ENCODE assay signal across 8 cellular contexts in the genomic region with DNA sequence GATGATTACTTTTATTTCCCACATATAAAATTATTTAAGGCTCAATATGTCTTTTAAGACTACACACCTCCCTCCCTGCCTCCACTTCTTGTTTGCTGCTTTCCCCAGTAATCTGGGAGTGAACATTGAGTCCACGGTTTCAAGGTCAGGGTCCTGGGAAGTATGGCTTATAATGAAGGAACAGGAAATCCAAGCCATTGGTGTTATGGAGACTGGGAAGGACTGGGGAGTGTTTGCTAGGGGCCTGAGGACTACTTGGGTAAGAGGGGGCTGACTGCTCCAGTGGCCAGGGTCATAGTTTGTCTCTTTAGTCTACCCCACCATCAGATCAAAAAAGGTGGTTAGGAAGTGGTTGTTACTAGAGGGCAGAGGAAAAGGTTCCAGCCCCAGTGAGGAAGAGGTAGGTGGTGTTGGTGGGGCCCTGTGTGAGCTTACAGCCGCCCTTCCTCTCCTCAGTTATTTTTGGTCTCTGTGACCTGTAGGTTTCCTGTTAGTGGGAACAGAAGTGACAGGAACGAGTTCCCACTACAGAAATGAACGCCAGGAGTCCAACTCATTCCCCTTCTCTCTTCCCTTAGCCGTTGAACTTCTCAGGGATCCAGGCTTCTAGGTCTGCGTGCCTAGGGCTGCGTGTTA. TPM values are rescaled to one million over a fixed set of nuclear protein-coding genes. Genes with fewer than 3 reads are reported as not detected.
DNase-seq lines count a peak whose midpoint lies in the region; ATAC-seq, FAIRE-seq and TF ChIP-seq lines count a peak whose summit lies in the region.

No MANE protein-coding gene starts in this region.

- 4 to 10% (median 6%) methylated on average over 7 of the region's 7 CpGs for WGBS in adrenal gland, 4 donors

- peaks cover 2% of the 10 kb centered on the region for H3K9me1 ChIP-seq in keratinocyte (ENCODE audit: control insufficient read depth, extremely low read depth, insufficient read depth, low read length)

- H3K4me1 ChIP-seq in adrenal gland (replicated peaks in 1 of 2): peaks cover 8 to 14% of the 10 kb centered on the region in 2 donors
- peaks cover 10% of the 10 kb centered on the region for H3K4me1 ChIP-seq in keratinocyte (ENCODE audit: control insufficient read depth, extremely low read depth, insufficient read depth, low read length)

- DNase-seq in adrenal gland: no peak
- no peak for DNase-seq in keratinocyte (ENCODE audit: low read depth, low spot score)
- peak; percentile 42 for DNase-seq in stimulated activated naive CD4-positive, alpha-beta T cell treated with Interleukin-2 at 50 U/mL for 16 hours (lab: John Stamatoyannopoulos, UW)
- DNase-seq in NCI-H1105 treated with DMSO at 0.1 percent for 48 hours (lab: John Stamatoyannopoulos, UW): no peak

- H4K20me1 ChIP-seq in keratinocyte (ENCODE audit: control insufficient read depth, extremely low read depth, insufficient read depth, low read length): no peaks in the 10 kb centered on the region

- intact Hi-C loops in adrenal gland (cut with DNase I): no loop called here

- H3K4me3 ChIP-seq in adrenal gland: peak overlapping the region in 3 of 4 donors; percentile 3 to 68 (median 39)
- H3K4me3 ChIP-seq in keratinocyte (ENCODE audit: control insufficient read depth in 2 of 3, extremely low read depth in 1 of 3, insufficient read depth in 2 of 3, low read depth in 1 of 3, low read length in 3 of 3): peak overlapping the region; percentile 77 to 97 (median 85)

- peak overlapping the region; percentile 73 for H3K9ac ChIP-seq in keratinocyte (ENCODE audit: control insufficient read depth, extremely low read depth, insufficient read depth, low read length)

- H3K27me3 ChIP-seq in adrenal gland (no peaks in the 10 kb centered on the region), keratinocyte (ENCODE audit: control insufficient read depth, extremely low read depth, insufficient read depth, low read length) (no peaks in the 10 kb centered on the region)

- ATAC-seq in GM19395 (IDR thresholded peaks at IDR 0.05; ENCODE audit: unreplicated experiment) (peak; percentile 10), HG03442 (IDR thresholded peaks at IDR 0.05; ENCODE audit: unreplicated experiment) (peak; percentile 4), GM21360 (IDR thresholded peaks at IDR 0.05; ENCODE audit: unreplicated experiment) (no peak), HG02623 (IDR thresholded peaks at IDR 0.05; ENCODE audit: unreplicated experiment) (no peak)

- dilution Hi-C loops in keratinocyte (cut with MboI; ENCODE audit: extremely low pct_ligation_motif_present, low sequenced_read_pairs): no loop called here

- H3K27ac ChIP-seq in adrenal gland (peak overlapping the region in 4 of 5 donors; percentile 5 to 89 (median 72)), keratinocyte (ENCODE audit: control insufficient read depth, insufficient read depth, low read length) (peak overlapping the region; percentile 74)

- no peaks in the 10 kb centered on the region for H3K9me3 ChIP-seq in adrenal gland (replicated peaks in 1 of 3)
- H3K9me3 ChIP-seq in keratinocyte (ENCODE audit: control insufficient read depth, low read depth, low read length): no peaks in the 10 kb centered on the region

- TF ChIP-seq CTCF in adrenal gland (IDR thresholded peaks at IDR 0.05) (peak in 1 of 6 experiments; percentile 16), keratinocyte (optimal IDR thresholded peaks at IDR 0.05 in 1 of 3, IDR thresholded peaks at IDR 0.05 in 1 of 3, conservative IDR thresholded peaks at IDR 0.05 in 1 of 3; ENCODE audit: extremely low read depth in 1 of 3, insufficient read depth in 2 of 3, low read length in 3 of 3) (no peak)

- peaks cover 4% of the 10 kb centered on the region for H3K79me2 ChIP-seq in keratinocyte (ENCODE audit: control insufficient read depth, insufficient read depth, low read length)

- H3K4me2 ChIP-seq in keratinocyte (ENCODE audit: control insufficient read depth, extremely low read depth, insufficient read depth, low read depth, low read length): peak overlapping the region; percentile 90

- peak overlapping the region; percentile 87 for H2AFZ ChIP-seq in keratinocyte (ENCODE audit: control insufficient read depth, low read length)

- no peak for FAIRE-seq in keratinocyte (lab: Jason Lieb, UNC)

- TF ChIP-seq POLR2A in adrenal gland (IDR thresholded peaks at IDR 0.05): no peak

- H3K36me3 ChIP-seq in adrenal gland (replicated peaks in 1 of 2) (no peaks in the 10 kb centered on the region), keratinocyte (ENCODE audit: control insufficient read depth in 2 of 2, extremely low read depth in 1 of 2, insufficient read depth in 2 of 2, low read length in 2 of 2) (no peaks in the 10 kb centered on the region)

RNA-seq across cellular contexts. Expression of gene SLC16A13, which starts 0.7 kb away (rescaled TPM):
- total RNA-seq in adrenal gland: 1 to 10 TPM in 7 of 8 donors, under 1 TPM in 1; 0.97 to 3.2 (median 2.3) TPM
- polyA plus RNA-seq in adrenal gland (1 to 10 TPM in 2 of 3 donors, under 1 TPM in 1; 0.84 to 3.1 (median 1.3) TPM), keratinocyte (2.2 to 6.9 TPM (median 2.7 TPM) in 3 replicates)
- polyA plus RNA-seq in keratinocyte (2011; ENCODE audit: low read depth): 1.8 TPM
- polyA plus RNA-seq in keratinocyte (2011; cell fraction: cytosol; rRNA removed): 1.7 and 2.5 TPM in 2 replicates
- 10.5 and 11.0 TPM in 2 replicates for polyA plus RNA-seq in keratinocyte (2011; cell fraction: nucleus; rRNA removed)
- 5.0 and 7.4 TPM in 2 replicates for polyA plus RNA-seq in keratinocyte (2012; ENCODE audit: low replicate concordance)
- 3.6 to 19.2 TPM (median 4.0 TPM) in 3 replicates for polyA minus RNA-seq in keratinocyte
- polyA minus RNA-seq in keratinocyte (2011; cell fraction: cytosol; rRNA and poly(A)+ RNA removed): 3.3 TPM
- 6.5 and 9.2 TPM in 2 replicates for polyA minus RNA-seq in keratinocyte (2011; cell fraction: nucleus; rRNA and poly(A)+ RNA removed)

RNA-seq across cellular contexts. Expression of gene SLC16A11, which starts 8.8 kb away (rescaled TPM):
- total RNA-seq in adrenal gland: 1 to 10 TPM in 2 of 8 donors, under 1 TPM in 4, not detected in 2; 0.18 to 1.1 (median 0.62) TPM
- polyA plus RNA-seq in adrenal gland: 1 to 10 TPM in 2 of 3 donors, not detected in 1; 1.1 to 3.0 TPM
- 0.09 TPM in 1 of 3 replicates, not detected in the others for polyA plus RNA-seq in keratinocyte
- polyA plus RNA-seq in keratinocyte (2011; ENCODE audit: low read depth): not detected
- not detected in 2 replicates for polyA plus RNA-seq in keratinocyte (2011; cell fraction: cytosol; rRNA removed)
- not detected in 2 replicates for polyA plus RNA-seq in keratinocyte (2011; cell fraction: nucleus; rRNA removed)
- polyA plus RNA-seq in keratinocyte (2012; ENCODE audit: low replicate concordance): 0.21 and 0.23 TPM in 2 replicates
- polyA minus RNA-seq in keratinocyte: not detected in 3 replicates
- not detected for polyA minus RNA-seq in keratinocyte (2011; cell fraction: cytosol; rRNA and poly(A)+ RNA removed)
- not detected in 2 replicates for polyA minus RNA-seq in keratinocyte (2011; cell fraction: nucleus; rRNA and poly(A)+ RNA removed)

RNA-seq across cellular contexts. Expression of gene BCL6B, which starts 12.2 kb away (rescaled TPM):
- total RNA-seq in adrenal gland: 10 to 100 TPM in 3 of 8 donors, 1 to 10 TPM in 5; 2.9 to 17.0 (median 8.8) TPM
- polyA plus RNA-seq in adrenal gland (10 to 100 TPM in 1 of 3 donors, 1 to 10 TPM in 2; 3.2 to 14.2 (median 9.3) TPM), keratinocyte (not detected in 3 replicates)
- 0.17 TPM for polyA plus RNA-seq in keratinocyte (2011; ENCODE audit: low read depth)
- not detected in 2 replicates for polyA plus RNA-seq in keratinocyte (2011; cell fraction: cytosol; rRNA removed)
- polyA plus RNA-seq in keratinocyte (2011; cell fraction: nucleus; rRNA removed): not detected in 2 replicates
- 0.13 TPM in 1 of 2 replicates, not detected in the other for polyA plus RNA-seq in keratinocyte (2012; ENCODE audit: low replicate concordance)
- not detected in 3 replicates for polyA minus RNA-seq in keratinocyte
- polyA minus RNA-seq in keratinocyte (2011; cell fraction: cytosol; rRNA and poly(A)+ RNA removed): not detected
- not detected in 2 replicates for polyA minus RNA-seq in keratinocyte (2011; cell fraction: nucleus; rRNA and poly(A)+ RNA removed)

RNA-seq across cellular contexts. Expression of gene RNASEK, which starts 22.6 kb away (rescaled TPM):
- total RNA-seq in adrenal gland: 100 to 1,000 TPM; 206 to 799 (median 570) TPM
- 100 to 1,000 TPM; 363 to 770 (median 435) TPM for polyA plus RNA-seq in adrenal gland
- polyA plus RNA-seq in keratinocyte: 87.0 to 267 TPM (median 99.7 TPM) in 3 replicates
- 43.9 TPM for polyA plus RNA-seq in keratinocyte (2011; ENCODE audit: low read depth)
- 161 and 215 TPM in 2 replicates for polyA plus RNA-seq in keratinocyte (2011; cell fraction: cytosol; rRNA removed)
- polyA plus RNA-seq in keratinocyte (2011; cell fraction: nucleus; rRNA removed): 74.7 and 90.0 TPM in 2 replicates
- 396 and 610 TPM in 2 replicates for polyA plus RNA-seq in keratinocyte (2012; ENCODE audit: low replicate concordance)
- 51.4 to 165 TPM (median 70.6 TPM) in 3 replicates for polyA minus RNA-seq in keratinocyte
- 175 TPM for polyA minus RNA-seq in keratinocyte (2011; cell fraction: cytosol; rRNA and poly(A)+ RNA removed)
- polyA minus RNA-seq in keratinocyte (2011; cell fraction: nucleus; rRNA and poly(A)+ RNA removed): 60.8 and 61.2 TPM in 2 replicates

RNA-seq across cellular contexts. Expression of gene ALOX12, which starts 39.2 kb away (rescaled TPM):
- total RNA-seq in adrenal gland: under 1 TPM in 1 of 8 donors, not detected in 7; 0.23 TPM
- polyA plus RNA-seq in adrenal gland: under 1 TPM in 1 of 3 donors, not detected in 2; 0.16 TPM
- polyA plus RNA-seq in keratinocyte: 0.19 to 0.35 TPM (median 0.22 TPM) in 3 replicates
- polyA plus RNA-seq in keratinocyte (2011; ENCODE audit: low read depth): not detected
- polyA plus RNA-seq in keratinocyte (2011; cell fraction: cytosol; rRNA removed): 0.18 and 0.22 TPM in 2 replicates
- 0.20 and 0.33 TPM in 2 replicates for polyA plus RNA-seq in keratinocyte (2011; cell fraction: nucleus; rRNA removed)
- polyA plus RNA-seq in keratinocyte (2012; ENCODE audit: low replicate concordance): 0.41 and 0.85 TPM in 2 replicates
- polyA minus RNA-seq in keratinocyte: 0.13 to 0.20 TPM in 2 of 3 replicates, not detected in the other
- polyA minus RNA-seq in keratinocyte (2011; cell fraction: cytosol; rRNA and poly(A)+ RNA removed): not detected
- polyA minus RNA-seq in keratinocyte (2011; cell fraction: nucleus; rRNA and poly(A)+ RNA removed): not detected in 2 replicates

Comparison
In these comparisons a context has a peak if more than half of its experiments do, and no peak if none do; other contexts are left out.
1. ATAC-seq: peak in GM19395 (single experiment) and HG03442 (single experiment); none in GM21360 (single experiment) and HG02623 (single experiment).